23 cellular contexts compared by ENCODE assay signal in the genomic region with DNA sequence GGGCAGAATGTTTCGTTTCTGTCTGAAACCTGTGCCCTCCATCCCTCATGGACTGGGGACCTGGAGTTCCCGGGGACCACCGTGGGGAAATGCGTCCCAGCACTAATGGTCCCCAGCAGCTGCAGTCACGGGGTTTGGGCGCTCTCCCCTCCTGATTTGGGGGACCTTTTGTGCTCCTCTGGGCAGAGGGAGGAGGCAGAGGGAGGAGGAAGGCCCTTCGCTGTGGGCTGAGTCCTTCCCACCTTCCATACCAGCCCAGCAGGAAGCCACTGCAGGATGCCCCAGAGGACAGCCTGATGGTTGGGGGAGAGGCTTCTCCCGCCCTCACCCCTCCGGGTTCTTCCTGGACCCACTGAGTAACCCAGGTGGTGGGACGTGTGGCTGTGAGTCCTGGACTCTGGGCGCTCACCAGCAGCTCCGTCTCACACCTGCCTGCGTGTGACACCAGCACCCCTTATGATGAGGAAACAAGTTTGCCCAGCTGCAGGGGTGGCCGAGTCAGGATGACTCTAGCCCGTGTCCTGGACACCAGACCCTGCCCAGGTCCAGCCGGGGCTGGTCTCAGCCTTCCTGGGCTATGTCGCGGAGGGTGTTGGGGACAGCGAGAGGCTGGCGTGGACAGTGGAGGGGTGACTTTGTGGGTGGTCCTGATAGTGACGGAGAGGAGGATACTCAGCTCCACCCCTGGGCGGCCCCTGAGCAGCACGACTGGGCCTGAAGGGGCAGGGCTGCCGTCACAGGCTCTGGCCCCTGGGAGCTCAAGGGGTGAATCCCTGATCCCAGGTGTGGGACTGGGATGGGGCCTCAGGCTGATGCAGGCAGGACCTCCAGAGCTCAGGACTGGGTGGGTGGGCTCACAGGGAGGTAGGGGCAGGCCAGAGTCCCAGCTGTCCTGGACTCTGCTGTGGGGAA. TPM values are rescaled to one million over a fixed set of nuclear protein-coding genes. Genes with fewer than 3 reads are reported as not detected.
DNase-seq lines count a peak whose midpoint lies in the region; ATAC-seq lines count a peak whose summit lies in the region.
"Had no signal": no experiment of that assay in that cellular context is flagged by ENCODE, and none has a peak within 500 bp of the region (broad histone marks: within the 10 kb centered on the region; RNA-seq: fewer than 3 reads in every experiment).

No MANE protein-coding gene starts in this region.

- intact Hi-C loops in dendritic cell treated with granulocyte-macrophage colony-stimulating factor and Interleukin-4, amounts not matched to agents 40 ng/mL and 50 ng/mL, for 4 days (cut with micrococcal nuclease), result loop anchor here (5.0 kb wide), 1 partner anchor 61 kb away; a partner anchor contains a TSS

- H3K27me3 Mint-ChIP-seq in dendritic cell treated with granulocyte-macrophage colony-stimulating factor and Interleukin-4, amounts not matched to agents 40 ng/mL and 50 ng/mL, for 4 days, result no peaks in the 10 kb centered on the region
- no peaks in the 10 kb centered on the region for H3K27me3 Mint-ChIP-seq in natural killer cell treated with Interleukin-12 subunit alpha and Interleukin-12 subunit beta and Interleukin-15 and Interleukin-18, amount 100 ng/mL, for 72 hours
- H3K27me3 Mint-ChIP-seq: progenitor cell of endocrine pancreas had no signal

- peak overlapping the region; percentile 96 for H3K27ac Mint-ChIP-seq in dendritic cell treated with granulocyte-macrophage colony-stimulating factor and Interleukin-4, amounts not matched to agents 40 ng/mL and 50 ng/mL, for 4 days
- H3K27ac Mint-ChIP-seq in natural killer cell treated with Interleukin-12 subunit alpha and Interleukin-12 subunit beta and Interleukin-15 and Interleukin-18, amount 100 ng/mL, for 72 hours, result no peak overlapping the region
- H3K27ac Mint-ChIP-seq: activated T-helper 1 cell treated with anti-CD3 and anti-CD28 coated beads, Interleukin-12 subunit alpha, Interleukin-12 subunit beta, Interleukin-2, Interleukin-4 antibody, amounts not matched to agents 30 ng/mL and 10 ng/mL and 1 ng/mL, durations not matched to agents 14 hours and 24 hours and 36 hours; progenitor cell of endocrine pancreas had no signal

- peaks cover 22% of the 10 kb centered on the region for H3K9me3 Mint-ChIP-seq in dendritic cell treated with granulocyte-macrophage colony-stimulating factor and Interleukin-4, amounts not matched to agents 40 ng/mL and 50 ng/mL, for 4 days
- peaks cover 5% of the 10 kb centered on the region for H3K9me3 Mint-ChIP-seq in natural killer cell treated with Interleukin-12 subunit alpha and Interleukin-12 subunit beta and Interleukin-15 and Interleukin-18, amount 100 ng/mL, for 72 hours

- no peak overlapping the region for H3K4me3 Mint-ChIP-seq in dendritic cell treated with granulocyte-macrophage colony-stimulating factor and Interleukin-4, amounts not matched to agents 40 ng/mL and 50 ng/mL, for 4 days
- no peak overlapping the region for H3K4me3 Mint-ChIP-seq in natural killer cell treated with Interleukin-12 subunit alpha and Interleukin-12 subunit beta and Interleukin-15 and Interleukin-18, amount 100 ng/mL, for 72 hours
- H3K4me3 Mint-ChIP-seq: activated T-helper 1 cell treated with anti-CD3 and anti-CD28 coated beads, Interleukin-12 subunit alpha, Interleukin-12 subunit beta, Interleukin-2, Interleukin-4 antibody, amounts not matched to agents 30 ng/mL and 10 ng/mL and 1 ng/mL, durations not matched to agents 14 hours and 24 hours and 36 hours had no signal

- DNase-seq in NCI-H146 (lab: John Stamatoyannopoulos, UW) (peak; percentile 11), NCI-H146 treated with DMSO at 0.1 percent for 48 hours (lab: John Stamatoyannopoulos, UW; ENCODE audit: unreplicated experiment) (no peak), 8988T (peak; percentile 23), NOMO-1 (lab: John Stamatoyannopoulos, UW; ENCODE audit: unreplicated experiment in 2 of 2) (no peak), HT-29 (ENCODE audit: low spot score) (no peak)
- peak; percentile 51 for DNase-seq in natural killer cell treated with Interleukin-12 subunit alpha and Interleukin-12 subunit beta and Interleukin-15 and Interleukin-18, amount 100 ng/mL, for 72 hours (ENCODE audit: low spot score)
- DNase-seq: activated CD4-positive, alpha-beta T cell treated with anti-CD3 and anti-CD28 coated beads, Interleukin-2, amount 50 U/mL, for 48 hours; amniotic stem cell; DMS153; GOT3; NCI-H526; stimulated activated naive CD4-positive, alpha-beta T cell treated with Interleukin-2 at 50 U/mL for 16 hours had no signal

- peaks cover 84% of the 10 kb centered on the region for H3K36me3 Mint-ChIP-seq in dendritic cell treated with granulocyte-macrophage colony-stimulating factor and Interleukin-4, amounts not matched to agents 40 ng/mL and 50 ng/mL, for 4 days (ENCODE audit: low read depth)
- peaks cover 10% of the 10 kb centered on the region for H3K36me3 Mint-ChIP-seq in natural killer cell treated with Interleukin-12 subunit alpha and Interleukin-12 subunit beta and Interleukin-15 and Interleukin-18, amount 100 ng/mL, for 72 hours

- ATAC-seq in natural killer cell treated with Interleukin-12 subunit alpha and Interleukin-12 subunit beta and Interleukin-15 and Interleukin-18, amount 100 ng/mL, for 72 hours, result no peak
- no peak for ATAC-seq in HG02610 (IDR thresholded peaks at IDR 0.05; ENCODE audit: unreplicated experiment)
- ATAC-seq: K562 had no signal

- peaks cover 81% of the 10 kb centered on the region for H3K4me1 Mint-ChIP-seq in dendritic cell treated with granulocyte-macrophage colony-stimulating factor and Interleukin-4, amounts not matched to agents 40 ng/mL and 50 ng/mL, for 4 days (ENCODE audit: low read depth)
- peaks cover 11 to 16% of the 10 kb centered on the region in 2 donors for H3K4me1 Mint-ChIP-seq in natural killer cell treated with Interleukin-12 subunit alpha and Interleukin-12 subunit beta and Interleukin-15 and Interleukin-18, amount 100 ng/mL, for 72 hours (ENCODE audit: low read depth in 2 of 2)

RNA-seq across cellular contexts. Expression of a gene that starts 3.5 kb away (rescaled TPM):
- total RNA-seq in natural killer cell treated with Interleukin-12 subunit alpha and Interleukin-12 subunit beta and Interleukin-15 and Interleukin-18, amount 100 ng/mL, for 72 hours, result 1 to 10 TPM; 5.9 to 7.6 TPM
- 176 and 180 TPM in 2 replicates for total RNA-seq in HT-29 (2014; rRNA removed; shearing (Covaris generic))

RNA-seq across cellular contexts. Expression of a gene that starts 42.2 kb away (rescaled TPM):
- total RNA-seq in natural killer cell treated with Interleukin-12 subunit alpha and Interleukin-12 subunit beta and Interleukin-15 and Interleukin-18, amount 100 ng/mL, for 72 hours, result 10 to 100 TPM; 50.4 to 73.9 TPM
- total RNA-seq in HT-29 (2014; rRNA removed; shearing (Covaris generic)), result 88.3 and 90.2 TPM in 2 replicates

RNA-seq across cellular contexts. Expression of a gene that starts 53.9 kb away (rescaled TPM):
- total RNA-seq in natural killer cell treated with Interleukin-12 subunit alpha and Interleukin-12 subunit beta and Interleukin-15 and Interleukin-18, amount 100 ng/mL, for 72 hours, result not detected
- not detected in 2 replicates for total RNA-seq in HT-29 (2014; rRNA removed; shearing (Covaris generic))
- total RNA-seq: activated T-helper 1 cell treated with anti-CD3 and anti-CD28 coated beads, Interleukin-12 subunit alpha, Interleukin-12 subunit beta, Interleukin-2, Interleukin-4 antibody, amounts not matched to agents 30 ng/mL and 10 ng/mL and 1 ng/mL, durations not matched to agents 14 hours and 24 hours and 36 hours; cerebellum; endothelial cell of umbilical vein; fibroblast of villous mesenchyme; K562; liver; myocyte; progenitor cell of endocrine pancreas; ureter had no signal

Comparison
In these comparisons a context has a peak if more than half of its experiments do, and no peak if none do; other contexts are left out.
1. DNase-seq: peak in NCI-H146 (single experiment), 8988T (single experiment) and natural killer cell treated with Interleukin-12 subunit alpha and Interleukin-12 subunit beta and Interleukin-15 and Interleukin-18, amount 100 ng/mL, for 72 hours (single experiment); none in NCI-H146 treated with DMSO at 0.1 percent for 48 hours (single experiment), NOMO-1 (0 of 2) and HT-29 (single experiment).
2. RNA of a gene that starts 3.5 kb away (total RNA-seq): 176 to 180 TPM in HT-29; 5.9 to 7.6 TPM in natural killer cell treated with Interleukin-12 subunit alpha and Interleukin-12 subunit beta and Interleukin-15 and Interleukin-18, amount 100 ng/mL, for 72 hours; every median in the first group is over 10 times any median in the second.